Comparison of ENCODE assay signal across 23 cellular contexts in the genomic region with DNA sequence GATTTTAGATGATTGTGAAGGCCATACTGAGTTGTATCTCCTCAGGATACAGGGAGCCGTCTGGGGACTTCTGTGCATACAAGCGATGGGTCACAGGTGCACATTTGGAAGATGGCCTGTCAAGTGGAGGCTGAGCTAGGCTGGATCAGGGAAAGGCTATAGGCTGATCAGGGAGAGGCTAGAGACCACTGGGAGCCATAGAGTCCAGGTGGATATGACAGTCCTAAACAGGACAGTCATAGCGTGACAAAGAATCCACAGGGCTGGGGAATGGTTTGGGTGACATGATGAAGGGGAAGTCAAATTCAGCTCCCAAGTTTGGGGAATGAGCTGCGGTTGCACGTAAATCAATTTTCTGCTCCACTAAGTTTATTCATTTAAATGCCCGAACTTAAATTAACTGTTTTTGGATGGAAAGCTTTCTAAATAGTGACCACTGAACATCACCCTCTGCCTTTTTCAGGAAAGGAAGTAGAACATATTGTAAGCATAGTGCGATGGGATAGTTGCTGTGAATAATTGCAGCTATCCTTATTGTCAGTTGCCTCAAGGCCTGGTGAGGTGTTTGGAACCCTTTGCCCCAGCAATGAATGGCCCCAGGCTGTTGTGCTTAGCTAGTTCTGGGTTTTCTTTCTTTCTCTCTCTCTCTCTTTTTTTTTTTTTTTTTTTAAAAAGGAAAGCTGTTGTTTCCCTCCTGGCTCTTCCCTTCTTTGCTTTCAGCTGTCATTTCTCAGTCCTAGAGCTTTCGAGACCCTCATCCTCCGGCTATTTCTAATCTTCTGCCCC. TPM values are rescaled to one million over a fixed set of nuclear protein-coding genes. Genes with fewer than 3 reads are reported as not detected.
A peak's percentile ranks its signal among the peaks of the same experiment; 100 is the strongest.
DNase-seq lines count a peak whose midpoint lies in the region; ATAC-seq and TF ChIP-seq lines count a peak whose summit lies in the region.
"Had no signal": no experiment of that assay in that cellular context is flagged by ENCODE, and none has a peak within 500 bp of the region (broad histone marks: within the 10 kb centered on the region; RNA-seq: fewer than 3 reads in every experiment).

No MANE protein-coding gene starts in this region.

- peaks cover 3% of the 10 kb centered on the region; the same call in 2 of the 3 replicates for H3K9me3 Mint-ChIP-seq in GM23338
- peaks cover 2% of the 10 kb centered on the region for H3K9me3 Mint-ChIP-seq in stimulated activated effector memory CD8-positive, alpha-beta T cell treated with anti-CD3 and anti-CD28 coated beads, Interleukin-12 subunit alpha, Interleukin-12 subunit beta, amount 100 ng/mL, for 72 hours
- H3K9me3 Mint-ChIP-seq: activated naive CD4-positive, alpha-beta T cell treated with anti-CD3 and anti-CD28 coated beads, Interleukin-2, amount 50 U/mL, for 24 hours; activated T-helper 1 cell treated with anti-CD3 and anti-CD28 coated beads, Interleukin-12 subunit alpha, Interleukin-12 subunit beta, Interleukin-2, Interleukin-4 antibody, amounts not matched to agents 30 ng/mL and 10 ng/mL and 1 ng/mL, durations not matched to agents 14 hours and 24 hours and 36 hours; CD4-positive, alpha-beta T cell had no signal

- peaks cover 32% of the 10 kb centered on the region for H3K4me1 Mint-ChIP-seq in GM23338
- H3K4me1 Mint-ChIP-seq in stimulated activated effector memory CD8-positive, alpha-beta T cell treated with anti-CD3 and anti-CD28 coated beads, Interleukin-12 subunit alpha, Interleukin-12 subunit beta, amount 100 ng/mL, for 72 hours = no peaks in the 10 kb centered on the region

- ATAC-seq in GM23338 (no peak), GM18867 (IDR thresholded peaks at IDR 0.05; ENCODE audit: unreplicated experiment) (no peak)
- ATAC-seq in stimulated activated effector memory CD8-positive, alpha-beta T cell treated with anti-CD3 and anti-CD28 coated beads, Interleukin-12 subunit alpha, Interleukin-12 subunit beta, amount 100 ng/mL, for 72 hours = peak; percentile 19
- ATAC-seq: sciatic nerve had no signal

- H3K27me3 Mint-ChIP-seq in GM23338 (ENCODE audit: insufficient read depth, low read depth, poor library complexity) = peaks cover 4% of the 10 kb centered on the region

- H3K9me2 ChIP-seq in GM23338 (ENCODE audit: insufficient read depth) = no peaks in the 10 kb centered on the region

- H3F3A ChIP-seq in GM23338 (replicated peaks; ENCODE audit: low read depth) = no peaks in the 10 kb centered on the region

- no peaks in the 10 kb centered on the region for H3K27me3 ChIP-seq in GM23338 (ENCODE audit: insufficient read depth)
- no peaks in the 10 kb centered on the region for H3K27me3 ChIP-seq in adrenal gland
- H3K27me3 ChIP-seq: pancreas, suprapubic skin had no signal

- TF ChIP-seq POLR2A in adrenal gland (IDR thresholded peaks at IDR 0.05) = no peak

- no peak for TF ChIP-seq CTCF in GM23338 (conservative IDR thresholded peaks at IDR 0.05; ENCODE audit: low read depth in 2 of 2)
- no peak for TF ChIP-seq CTCF in adrenal gland (IDR thresholded peaks at IDR 0.05)

- H3K27ac Mint-ChIP-seq in GM23338 = no peak overlapping the region
- no peak overlapping the region for H3K27ac Mint-ChIP-seq in stimulated activated effector memory CD8-positive, alpha-beta T cell treated with anti-CD3 and anti-CD28 coated beads, Interleukin-12 subunit alpha, Interleukin-12 subunit beta, amount 100 ng/mL, for 72 hours
- H3K27ac Mint-ChIP-seq: activated naive CD4-positive, alpha-beta T cell treated with anti-CD3 and anti-CD28 coated beads, Interleukin-2, amount 50 U/mL, for 24 hours; activated T-helper 1 cell treated with anti-CD3 and anti-CD28 coated beads, Interleukin-12 subunit alpha, Interleukin-12 subunit beta, Interleukin-2, Interleukin-4 antibody, amounts not matched to agents 30 ng/mL and 10 ng/mL and 1 ng/mL, durations not matched to agents 14 hours and 24 hours and 36 hours; CD4-positive, alpha-beta T cell had no signal

- no peak overlapping the region for H3K4me3 Mint-ChIP-seq in GM23338
- H3K4me3 Mint-ChIP-seq in stimulated activated effector memory CD8-positive, alpha-beta T cell treated with anti-CD3 and anti-CD28 coated beads, Interleukin-12 subunit alpha, Interleukin-12 subunit beta, amount 100 ng/mL, for 72 hours = no peak overlapping the region
- H3K4me3 Mint-ChIP-seq: activated naive CD4-positive, alpha-beta T cell treated with anti-CD3 and anti-CD28 coated beads, Interleukin-2, amount 50 U/mL, for 24 hours; CD4-positive, alpha-beta T cell; naive B cell had no signal

- intact Hi-C loops in adrenal gland (cut with DNase I) = no loop called here

- no peak for DNase-seq in GM23338 (ENCODE audit: low spot score)
- DNase-seq in adrenal gland = peak in 4 of 7 donors; percentile 1 to 46 (median 8)
- DNase-seq in mesenteric fat pad (ENCODE audit: low spot score) = peak; percentile 12
- no peak for DNase-seq in stimulated activated effector memory CD8-positive, alpha-beta T cell treated with anti-CD3 and anti-CD28 coated beads, Interleukin-12 subunit alpha, Interleukin-12 subunit beta, amount 100 ng/mL, for 72 hours (ENCODE audit: low spot score in 2 of 2)
- no peak for DNase-seq in NCI-H524 (lab: John Stamatoyannopoulos, UW)
- DNase-seq in effector CD8-positive, alpha-beta T cell (lab: John Stamatoyannopoulos, UW) = no peak
- no peak for DNase-seq in kidney tubule cell (ENCODE audit: low spot score)
- DNase-seq: central memory CD4-positive, alpha-beta T cell; GDM1; MV-4-11; naive B cell; NCI-H1694; NCI-H2227 treated with DMSO at 0.1 percent for 48 hours; NCI-H748 treated with DMSO at 0.1 percent for 48 hours; pancreas; T1000 had no signal

- WGBS in adrenal gland, 4 donors = 79 to 91% (median 90%) methylated on average over 9 of the region's 9 CpGs

- no peak overlapping the region for H2AFZ ChIP-seq in GM23338

- H3K4me1 ChIP-seq in GM23338 (ENCODE audit: insufficient read depth) (peaks cover 14% of the 10 kb centered on the region; the same call in 1 of the 2 replicates), adrenal gland (replicated peaks in 1 of 2) (peaks cover 0 to 15% of the 10 kb centered on the region in 2 donors)
- H3K4me1 ChIP-seq: pancreas had no signal

- H3K27ac ChIP-seq in GM23338 (ENCODE audit: low read depth) = 0 out of 2 replicates have a peak overlapping the region, but pooled peaks have one; percentile 21
- no peak overlapping the region for H3K27ac ChIP-seq in adrenal gland
- H3K27ac ChIP-seq: pancreas, suprapubic skin had no signal

- H3K4me2 ChIP-seq in GM23338 = peak overlapping the region; percentile 42; the same call in 1 of the 2 replicates

- no peaks in the 10 kb centered on the region for H3K79me2 ChIP-seq in GM23338 (replicated peaks; ENCODE audit: insufficient read depth)

- H3K36me3 Mint-ChIP-seq in GM23338 (ENCODE audit: low read depth) = 0 out of 3 replicates have a peak, but pooled peaks cover 2% of the 10 kb centered on the region
- H3K36me3 Mint-ChIP-seq in stimulated activated effector memory CD8-positive, alpha-beta T cell treated with anti-CD3 and anti-CD28 coated beads, Interleukin-12 subunit alpha, Interleukin-12 subunit beta, amount 100 ng/mL, for 72 hours = no peaks in the 10 kb centered on the region
- H3K36me3 Mint-ChIP-seq: activated naive CD4-positive, alpha-beta T cell treated with anti-CD3 and anti-CD28 coated beads, Interleukin-2, amount 50 U/mL, for 24 hours; naive B cell had no signal

- no peaks in the 10 kb centered on the region for H4K20me1 ChIP-seq in GM23338 (replicated peaks; ENCODE audit: insufficient read depth)

- H3K36me3 ChIP-seq in GM23338 (ENCODE audit: insufficient read depth) (no peaks in the 10 kb centered on the region), adrenal gland (replicated peaks in 1 of 2) (no peaks in the 10 kb centered on the region)
- H3K36me3 ChIP-seq: pancreas, suprapubic skin had no signal

- H3K4me3 ChIP-seq in GM23338 = no peak overlapping the region
- H3K4me3 ChIP-seq in adrenal gland = no peak overlapping the region
- H3K4me3 ChIP-seq: lung, pancreas, suprapubic skin had no signal

- no peaks in the 10 kb centered on the region for H3K9me3 ChIP-seq in adrenal gland (replicated peaks in 1 of 3)
- H3K9me3 ChIP-seq: pancreas, suprapubic skin had no signal

TF ChIP-seq in GM23338, 12 proteins besides CTCF, POLR2A, EP300 and RAD21 (continues in another document):
- TF ChIP-seq, protein P1, sequence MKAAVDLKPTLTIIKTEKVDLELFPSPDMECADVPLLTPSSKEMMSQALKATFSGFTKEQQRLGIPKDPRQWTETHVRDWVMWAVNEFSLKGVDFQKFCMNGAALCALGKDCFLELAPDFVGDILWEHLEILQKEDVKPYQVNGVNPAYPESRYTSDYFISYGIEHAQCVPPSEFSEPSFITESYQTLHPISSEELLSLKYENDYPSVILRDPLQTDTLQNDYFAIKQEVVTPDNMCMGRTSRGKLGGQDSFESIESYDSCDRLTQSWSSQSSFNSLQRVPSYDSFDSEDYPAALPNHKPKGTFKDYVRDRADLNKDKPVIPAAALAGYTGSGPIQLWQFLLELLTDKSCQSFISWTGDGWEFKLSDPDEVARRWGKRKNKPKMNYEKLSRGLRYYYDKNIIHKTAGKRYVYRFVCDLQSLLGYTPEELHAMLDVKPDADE (IDR thresholded peaks at IDR 0.05) = no peak
- TF ChIP-seq ZNF331 (CRISPR knock-in tag; IDR thresholded peaks at IDR 0.05; ENCODE audit: low read depth) (no peak), CREB1 (CRISPR knock-in tag; IDR thresholded peaks at IDR 0.05; ENCODE audit: low read depth) (no peak), NANOG (IDR thresholded peaks at IDR 0.05; ENCODE audit: borderline replicate concordance) (no peak), JUNB (IDR thresholded peaks at IDR 0.05; ENCODE audit: unreplicated experiment) (no peak), POLR2AphosphoS5 (IDR thresholded peaks at IDR 0.05; ENCODE audit: low read depth) (no peak), EZH2 (IDR thresholded peaks at IDR 0.05; ENCODE audit: low read depth, unreplicated experiment) (no peak)

RNA-seq across cellular contexts. Expression of a gene that starts 50.5 kb away (rescaled TPM):
- 5.7 and 6.5 TPM in 2 replicates for total RNA-seq in GM23338 (2014; rRNA removed; shearing (Covaris generic))
- polyA plus RNA-seq in GM23338 (2016; fragmentation: Nextera tagmentation; extraction: Ambion mirVana) (1.5 and 1.9 TPM in 2 replicates), adrenal gland (10 to 100 TPM in 1 of 3 donors, 1 to 10 TPM in 2; 8.5 to 10.9 (median 8.8) TPM)
- total RNA-seq in adrenal gland (10 to 100 TPM; 14.1 to 24.5 (median 18.0) TPM), mesenteric fat pad (23.6 TPM)

Comparison
In these comparisons a context has a peak if more than half of its experiments do, and no peak if none do; other contexts are left out.
1. DNase-seq: peak in adrenal gland (4 of 7) and mesenteric fat pad (single experiment); none in GM23338 (single experiment), stimulated activated effector memory CD8-positive, alpha-beta T cell treated with anti-CD3 and anti-CD28 coated beads, Interleukin-12 subunit alpha, Interleukin-12 subunit beta, amount 100 ng/mL, for 72 hours (0 of 2), NCI-H524 (0 of 2), effector CD8-positive, alpha-beta T cell (single experiment) and kidney tubule cell (single experiment).